ENCODE assay signal across 8 cellular contexts in genomic region chr16:71412270-71413160, GRCh38.
A peak's percentile ranks its signal among the peaks of the same experiment; 100 is the strongest.
DNase-seq lines count a peak whose midpoint lies in the region; TF ChIP-seq lines count a peak whose summit lies in the region.

No MANE protein-coding gene starts in this region.

- H3K36me3 ChIP-seq in tibial artery = no peaks in the 10 kb centered on the region

- H3K4me3 ChIP-seq in LNCaP clone FGC (ENCODE audit: low read depth, low read length) (no peak overlapping the region), tibial artery (no peak overlapping the region)

- in situ Hi-C loops in GM13977 (cut with MboI; ENCODE audit: low pct_unique_long_range_greater_than_20kb, low sequenced_read_pairs, unreplicated experiment) = loop anchor here (5.0 to 25.0 kb wide), 2 partner anchors 90 to 200 kb away; no protein-coding TSS in a partner anchor

- peaks cover 0 to 36% of the 10 kb centered on the region in 2 donors for H3K27me3 ChIP-seq in tibial artery

- H3K4me1 ChIP-seq in tibial artery = peaks cover 0 to 3% (median 0%) of the 10 kb centered on the region in 4 donors

- H3K9me3 ChIP-seq in tibial artery = no peaks in the 10 kb centered on the region

- H3K27ac ChIP-seq in 22Rv1 (no peak overlapping the region), tibial artery (no peak overlapping the region)

- TF ChIP-seq CTCF in 22Rv1 (IDR thresholded peaks at IDR 0.05) (peak; percentile 89), GM13977 (IDR thresholded peaks at IDR 0.05; ENCODE audit: extremely low read depth, insufficient read depth, missing control alignments) (peak; percentile 78), LNCaP clone FGC (IDR thresholded peaks at IDR 0.05; ENCODE audit: control insufficient read depth, extremely low read depth, insufficient read depth) (peak; percentile 80), tibial artery (IDR thresholded peaks at IDR 0.05) (peak; percentile 82 to 83)

- DNase-seq in GM13977 (ENCODE audit: low spot score) (peak; percentile 84), LNCaP clone FGC (ENCODE audit: low read depth) (peak; percentile 22), SHP77 treated with DMSO at 0.1 percent for 48 hours (lab: John Stamatoyannopoulos, UW) (peak; percentile 38), globus pallidus (ENCODE audit: low spot score) (peak; percentile 49), nucleus accumbens (lab: John Stamatoyannopoulos, UW) (peak in 49 of 56 donors; percentile 0 to 74 (median 31)), tibial artery (peak in 1 of 2 donors; percentile 28)
- peak; percentile 48 for DNase-seq in activated gamma-delta T cell treated with anti-CD3 and anti-CD28 coated beads, Interleukin-2, amount 50 U/mL, for 16 hours (ENCODE audit: low read depth)

- intact Hi-C loops in tibial artery (cut with DNase I; ENCODE audit: low total_unique reads) = loop anchor here (5.0 kb wide), 1 partner anchor 195 kb away; no protein-coding TSS in a partner anchor
